8 cellular contexts compared by ENCODE assay signal in genomic region chr12:122887817-122888212, GRCh38. TPM values are rescaled to one million over a fixed set of nuclear protein-coding genes. Genes with fewer than 3 reads are reported as not detected.
DNase-seq lines count a peak whose midpoint lies in the region; ATAC-seq and TF ChIP-seq lines count a peak whose summit lies in the region.

No MANE protein-coding gene starts in this region.

- no peaks in the 10 kb centered on the region for H3K9me3 Mint-ChIP-seq in activated T-cell treated with anti-CD3 and anti-CD28 coated beads, Interleukin-2, amount 50 U/mL, for 4 hours

- no peaks in the 10 kb centered on the region for H3K9me3 ChIP-seq in thoracic aorta

- DNase-seq in activated T-cell treated with anti-CD3 and anti-CD28 coated beads, Interleukin-2, amount 50 U/mL, for 4 hours, result no peak
- DNase-seq in activated T-cell treated with anti-CD3 and anti-CD28 coated beads, Interleukin-2, amount 50 U/mL, for 1 hour, result no peak
- DNase-seq in erythroblast (lab: John Stamatoyannopoulos, UW) (peak; percentile 24 to 53), thoracic aorta (ENCODE audit: low spot score) (no peak), GF-D8 (lab: John Stamatoyannopoulos, UW) (no peak)
- no peak for DNase-seq in activated CD4-positive, alpha-beta T cell treated with anti-CD3 and anti-CD28 coated beads, Interleukin-2, amount 50 U/mL, for 4 hours
- no peak for DNase-seq in stimulated activated CD4-positive, alpha-beta T cell treated with anti-CD3 and anti-CD28 coated beads, Interleukin-2, amount 100 ng/mL, for 24 hours

- H3K36me3 ChIP-seq in KMS-11 (ENCODE audit: insufficient read depth), result no peaks in the 10 kb centered on the region
- H3K36me3 ChIP-seq in thoracic aorta, result no peaks in the 10 kb centered on the region

- peak overlapping the region; percentile 60 for H3K4me2 ChIP-seq in KMS-11

- H3K4me1 ChIP-seq in KMS-11 (ENCODE audit: low read depth, poor library complexity, severe bottlenecking), result peaks cover 93% of the 10 kb centered on the region
- H3K4me1 ChIP-seq in thoracic aorta (ENCODE audit: control insufficient read depth in 1 of 2, low read depth in 2 of 2), result peaks cover 44 to 72% of the 10 kb centered on the region in 2 donors

- peak overlapping the region; percentile 77 for H3K4me3 Mint-ChIP-seq in activated T-cell treated with anti-CD3 and anti-CD28 coated beads, Interleukin-2, amount 50 U/mL, for 4 hours

- peaks cover 83% of the 10 kb centered on the region for H3K79me2 ChIP-seq in KMS-11 (ENCODE audit: insufficient read depth, low read depth)

- H3K27ac ChIP-seq in KMS-11, result peak overlapping the region; percentile 89
- no peak overlapping the region for H3K27ac ChIP-seq in thoracic aorta

- H3K36me3 Mint-ChIP-seq in activated T-cell treated with anti-CD3 and anti-CD28 coated beads, Interleukin-2, amount 50 U/mL, for 4 hours (ENCODE audit: insufficient read depth), result peaks cover 7% of the 10 kb centered on the region

- peaks cover 90% of the 10 kb centered on the region for H3K4me1 Mint-ChIP-seq in activated T-cell treated with anti-CD3 and anti-CD28 coated beads, Interleukin-2, amount 50 U/mL, for 4 hours (ENCODE audit: low read depth)

- no peaks in the 10 kb centered on the region for H3K27me3 ChIP-seq in KMS-11 (ENCODE audit: insufficient read depth, low read depth)
- no peaks in the 10 kb centered on the region for H3K27me3 ChIP-seq in thoracic aorta (replicated peaks; ENCODE audit: insufficient read depth)

- no peaks in the 10 kb centered on the region for H3K27me3 Mint-ChIP-seq in activated T-cell treated with anti-CD3 and anti-CD28 coated beads, Interleukin-2, amount 50 U/mL, for 4 hours (ENCODE audit: low read depth)

- H3K4me3 ChIP-seq in KMS-11 (IDR thresholded peaks at IDR 0.05; ENCODE audit: insufficient read depth, low read depth, low read length) (no peak overlapping the region), thoracic aorta (peak overlapping the region; percentile 40)

- TF ChIP-seq POLR2A in erythroblast (IDR thresholded peaks at IDR 0.05; ENCODE audit: low read length), result no peak

- no peaks in the 10 kb centered on the region for H4K20me1 ChIP-seq in KMS-11 (ENCODE audit: insufficient read depth)

- TF ChIP-seq CTCF in KMS-11 (conservative IDR thresholded peaks at IDR 0.05; ENCODE audit: low read depth, low read length) (no peak), thoracic aorta (IDR thresholded peaks at IDR 0.05) (no peak)

- peak overlapping the region; percentile 50; the same call in 1 of the 2 replicates for H3K9ac ChIP-seq in KMS-11

- no peak overlapping the region for H2AFZ ChIP-seq in KMS-11 (ENCODE audit: low read depth)

- ATAC-seq in activated T-cell treated with anti-CD3 and anti-CD28 coated beads, Interleukin-2, amount 50 U/mL, for 4 hours, result peak in 1 of 2 donors; percentile 7
- no peak for ATAC-seq in thoracic aorta (ENCODE audit: insufficient number of reproducible peaks, low FRiP score, low read depth)

RNA-seq across cellular contexts. Expression of gene VPS37B, which starts 8.1 kb away (rescaled TPM):
- 10 to 100 TPM; 11.9 to 20.3 (median 18.4) TPM for total RNA-seq in activated T-cell treated with anti-CD3 and anti-CD28 coated beads, Interleukin-2, amount 50 U/mL, for 4 hours
- total RNA-seq in thoracic aorta, result 10 to 100 TPM; 30.9 to 50.1 TPM

RNA-seq across cellular contexts. Expression of gene HIP1R, which starts 52.6 kb away (rescaled TPM):
- 10 to 100 TPM; 23.2 to 34.5 (median 32.1) TPM for total RNA-seq in activated T-cell treated with anti-CD3 and anti-CD28 coated beads, Interleukin-2, amount 50 U/mL, for 4 hours
- 100 to 1,000 TPM; 109 to 131 TPM for total RNA-seq in thoracic aorta

Comparison
In these comparisons a context has a peak if more than half of its experiments do, and no peak if none do; other contexts are left out.
1. DNase-seq: peak in erythroblast (2 of 2); none in activated T-cell treated with anti-CD3 and anti-CD28 coated beads, Interleukin-2, amount 50 U/mL, for 4 hours (single experiment), activated T-cell treated with anti-CD3 and anti-CD28 coated beads, Interleukin-2, amount 50 U/mL, for 1 hour (single experiment), thoracic aorta (single experiment), GF-D8 (single experiment), activated CD4-positive, alpha-beta T cell treated with anti-CD3 and anti-CD28 coated beads, Interleukin-2, amount 50 U/mL, for 4 hours (0 of 2) and stimulated activated CD4-positive, alpha-beta T cell treated with anti-CD3 and anti-CD28 coated beads, Interleukin-2, amount 100 ng/mL, for 24 hours (0 of 2).